In the genomic region with DNA sequence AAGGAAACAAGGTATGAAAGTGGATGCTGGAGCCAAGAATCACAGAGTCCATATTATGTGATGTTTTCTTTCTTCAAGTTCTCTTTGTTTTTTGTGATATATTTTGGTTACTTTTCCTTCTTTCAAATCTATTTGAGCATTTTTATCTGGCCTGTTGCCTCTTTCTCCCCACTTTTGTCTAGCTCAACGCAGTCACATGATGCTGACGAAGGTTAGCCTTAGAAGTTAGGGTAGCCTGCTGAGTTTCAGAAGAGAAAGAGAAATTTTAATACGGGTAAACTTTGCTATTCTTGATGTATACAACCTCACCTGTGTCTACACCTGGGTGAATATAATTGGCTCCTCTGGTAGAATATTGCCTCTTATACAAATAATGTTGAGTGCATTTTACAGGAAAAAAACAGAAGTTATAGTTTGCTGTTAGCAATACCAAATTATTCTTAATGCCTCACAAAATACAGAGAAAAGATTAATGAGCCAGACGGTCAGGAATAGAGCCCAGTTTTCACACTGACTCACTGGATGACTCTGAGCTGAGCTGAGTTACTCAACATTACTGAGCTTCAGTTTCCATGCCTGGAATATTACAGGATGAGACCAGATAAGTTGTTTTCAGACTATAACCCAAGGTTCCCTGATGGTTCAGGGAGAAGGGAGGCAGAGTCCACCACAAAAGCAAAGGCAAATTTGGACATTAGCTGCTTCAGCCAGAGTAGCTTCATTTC, we compare ENCODE assay signal across 15 cellular contexts.
DNase-seq lines count a peak whose midpoint lies in the region; ATAC-seq and TF ChIP-seq lines count a peak whose summit lies in the region.
"Had no signal": no experiment of that assay in that cellular context is flagged by ENCODE, and none has a peak within 500 bp of the region (broad histone marks: within the 10 kb centered on the region; RNA-seq: fewer than 3 reads in every experiment).

No MANE protein-coding gene starts in this region.

- H4K20me1 ChIP-seq in MM.1S (ENCODE audit: insufficient read depth, low read length): no peaks in the 10 kb centered on the region

- H3K79me2 ChIP-seq in MM.1S (ENCODE audit: low read length): no peaks in the 10 kb centered on the region

- peaks cover 12% of the 10 kb centered on the region; the same call in 1 of the 2 replicates for H3K4me1 ChIP-seq in MM.1S (ENCODE audit: low read length)
- H3K4me1 ChIP-seq: HAP-1 had no signal

- TF ChIP-seq CTCF in brain microvascular endothelial cell (IDR thresholded peaks at IDR 0.05; ENCODE audit: low read depth, low read length, missing control alignments) (no peak), MM.1S (IDR thresholded peaks at IDR 0.05; ENCODE audit: low read length) (no peak)

- no peaks in the 10 kb centered on the region for H3K27me3 ChIP-seq in brain microvascular endothelial cell (replicated peaks)
- H3K27me3 ChIP-seq in MM.1S (replicated peaks; ENCODE audit: insufficient read depth, low read length): no peaks in the 10 kb centered on the region

- in situ Hi-C loops in brain microvascular endothelial cell (cut with HindIII; ENCODE audit: low pct_ligation_motif_present, low sequenced_read_pairs): no loop called here

- H3K27ac ChIP-seq in brain microvascular endothelial cell: peak overlapping the region; percentile 36
- no peak overlapping the region for H3K27ac ChIP-seq in MM.1S (ENCODE audit: low read length)

- H3K9me3 ChIP-seq in MM.1S (replicated peaks; ENCODE audit: insufficient read depth, low read length): no peaks in the 10 kb centered on the region
- H3K9me3 ChIP-seq: HAP-1 had no signal

- H3K9ac ChIP-seq in MM.1S (ENCODE audit: low read length): no peak overlapping the region

- no peaks in the 10 kb centered on the region for H3F3A ChIP-seq in MM.1S (ENCODE audit: insufficient read depth, low read length)

- H3K4me3 ChIP-seq in brain microvascular endothelial cell (ENCODE audit: low read depth, low read length) (no peak overlapping the region), MM.1S (ENCODE audit: low read length) (no peak overlapping the region)
- H3K4me3 ChIP-seq: HAP-1 had no signal

- H2AFZ ChIP-seq in MM.1S (ENCODE audit: low read length): no peak overlapping the region

- H3K36me3 ChIP-seq in brain microvascular endothelial cell (replicated peaks) (no peaks in the 10 kb centered on the region), MM.1S (replicated peaks; ENCODE audit: insufficient read depth, low read length) (no peaks in the 10 kb centered on the region)
- H3K36me3 ChIP-seq: HAP-1 had no signal

- H3K9me2 ChIP-seq in MM.1S (replicated peaks; ENCODE audit: insufficient read depth, low read length): no peaks in the 10 kb centered on the region

- no peak overlapping the region for H3K4me2 ChIP-seq in MM.1S (ENCODE audit: low read depth, low read length)

- ATAC-seq in GM19035 (IDR thresholded peaks at IDR 0.05; ENCODE audit: unreplicated experiment): no peak

- DNase-seq in AG08395 (ENCODE audit: low spot score): peak; percentile 88
- DNase-seq in HS-5 (ENCODE audit: low read depth): peak; percentile 76
- peak; percentile 83 for DNase-seq in brain microvascular endothelial cell
- peak; percentile 94 for DNase-seq in iris pigment epithelial cell (ENCODE audit: low read depth)
- no peak for DNase-seq in MM.1S
- no peak for DNase-seq in NCI-H146 (lab: John Stamatoyannopoulos, UW)
- DNase-seq in NCI-H2171 treated with DMSO at 0.1 percent for 48 hours (lab: John Stamatoyannopoulos, UW): no peak
- DNase-seq: activated CD4-positive, alpha-beta memory T cell treated with anti-CD3 and anti-CD28 coated beads for 36 hours; islet precursor cell; NCI-H69; occipital lobe; stimulated activated CD4-positive, alpha-beta T cell treated with anti-CD3 and anti-CD28 coated beads, Interleukin-4, amount 100 ng/mL, for 4 hours; substantia nigra had no signal

Comparison
In these comparisons a context has a peak if more than half of its experiments do, and no peak if none do; other contexts are left out.
1. DNase-seq: peak in AG08395 (single experiment), HS-5 (single experiment), brain microvascular endothelial cell (single experiment) and iris pigment epithelial cell (single experiment); none in MM.1S (single experiment), NCI-H146 (single experiment) and NCI-H2171 treated with DMSO at 0.1 percent for 48 hours (single experiment).